5 cellular contexts compared by ENCODE assay signal in the genomic region with DNA sequence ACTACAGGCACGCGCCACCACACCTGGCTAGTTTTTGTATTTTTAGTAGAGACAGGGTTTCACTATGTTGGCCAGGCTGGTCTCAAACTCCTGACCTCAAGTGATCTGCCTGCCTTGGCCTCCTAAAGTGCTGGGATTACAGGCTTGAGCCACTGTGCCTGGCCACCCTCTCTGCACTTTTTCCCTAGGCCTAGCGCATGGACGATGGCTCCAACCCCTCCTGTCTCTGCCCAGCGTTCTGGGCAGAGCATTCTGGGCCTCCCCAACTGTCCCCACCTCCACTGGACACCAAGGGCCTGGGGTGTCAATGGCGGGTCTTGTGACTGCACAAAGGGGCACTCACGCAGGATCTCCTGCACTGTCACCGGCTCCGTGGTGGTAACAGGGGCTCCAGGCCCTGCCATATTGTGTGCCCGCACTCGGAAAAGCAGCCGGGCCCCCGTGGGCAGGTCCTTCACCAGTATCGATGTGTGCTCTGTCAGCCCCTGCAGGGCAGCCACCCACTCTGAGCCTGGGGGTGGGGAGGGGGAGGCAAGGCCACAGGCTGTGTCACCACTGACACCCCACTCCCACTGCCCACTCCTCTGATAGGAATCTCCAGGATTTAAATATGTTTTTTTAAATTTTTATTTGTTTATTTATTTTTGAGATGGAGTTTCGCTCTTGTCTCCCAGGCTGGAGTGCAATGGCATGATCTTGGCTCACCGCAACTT. TPM values are rescaled to one million over a fixed set of nuclear protein-coding genes. Genes with fewer than 3 reads are reported as not detected.
"Had no signal": no experiment of that assay in that cellular context is flagged by ENCODE, and none has a peak within 500 bp of the region (broad histone marks: within the 10 kb centered on the region; RNA-seq: fewer than 3 reads in every experiment).

No MANE protein-coding gene starts in this region.

RNA-seq across cellular contexts. Expression of a gene that starts 17.6 kb away (rescaled TPM):
- total RNA-seq: GM23338, H4, H7, HT-29, IMR-90 had no signal
- polyA plus RNA-seq: GM23338, IMR-90 had no signal

RNA-seq across cellular contexts. Expression of a gene that starts 43.5 kb away (rescaled TPM):
- total RNA-seq: GM23338, H4, HT-29, IMR-90 had no signal
- polyA plus RNA-seq: IMR-90 had no signal
